ENCODE assay signal across 19 cellular contexts in genomic region chr15:68034719-68035293, GRCh38. TPM values are rescaled to one million over a fixed set of nuclear protein-coding genes. Genes with fewer than 3 reads are reported as not detected.
DNase-seq lines count a peak whose midpoint lies in the region; ATAC-seq, FAIRE-seq and TF ChIP-seq lines count a peak whose summit lies in the region.
"Had no signal": no experiment of that assay in that cellular context is flagged by ENCODE, and none has a peak within 500 bp of the region (broad histone marks: within the 10 kb centered on the region; RNA-seq: fewer than 3 reads in every experiment).

No MANE protein-coding gene starts in this region.

- peaks cover 12% of the 10 kb centered on the region for H3K9me3 Mint-ChIP-seq in MCF 10A (ENCODE audit: unreplicated experiment)
- H3K9me3 Mint-ChIP-seq in GM23338 = peaks cover 2% of the 10 kb centered on the region; the same call in 1 of the 3 replicates

- SMC1A ChIA-PET in GM12878 (lab: Charles Lee; ENCODE audit: uncharacterized antibody, unreplicated experiment) = interaction anchor here (0.7 to 1.6 kb wide), 2 partner anchors 120 to 151 kb away, joined by 3 to 6 read pairs; no protein-coding TSS in a partner anchor

- H3K4me2 ChIP-seq in GM12878 (ENCODE audit: control insufficient read depth, insufficient read depth) (no peak overlapping the region), GM23338 (no peak overlapping the region)

- H2AFZ ChIP-seq in GM12878 (ENCODE audit: control insufficient read depth, low read depth, low read length) (no peak overlapping the region), GM23338 (no peak overlapping the region; the same call in 1 of the 2 replicates)

- H3K9me3 ChIP-seq in breast epithelium = no peaks in the 10 kb centered on the region
- peaks cover 4% of the 10 kb centered on the region; the same call in 1 of the 3 replicates for H3K9me3 ChIP-seq in GM12878 (replicated peaks; ENCODE audit: control insufficient read depth, insufficient read depth, low read length)
- H3K9me3 ChIP-seq in neutrophil = no peaks in the 10 kb centered on the region
- H3K9me3 ChIP-seq: BE2C had no signal

- H3K27me3 ChIP-seq in breast epithelium (no peaks in the 10 kb centered on the region), GM12878 (replicated peaks in 1 of 2; ENCODE audit: control insufficient read depth in 2 of 2, insufficient read depth in 2 of 2, low read length in 1 of 2) (no peaks in the 10 kb centered on the region), neutrophil (no peaks in the 10 kb centered on the region), GM23338 (ENCODE audit: insufficient read depth) (no peaks in the 10 kb centered on the region)
- H3K27me3 ChIP-seq: BE2C had no signal

- DNase-seq in MCF 10A (ENCODE audit: unreplicated experiment) = no peak
- DNase-seq in breast epithelium (ENCODE audit: low spot score in 2 of 2) = no peak
- DNase-seq in GM12878 (ENCODE audit: low read depth, low spot score) = no peak
- no peak for DNase-seq in GM23338 (ENCODE audit: low spot score)
- DNase-seq in SIG-M5 treated with dmso at 0.1 percent for 504 hours (lab: John Stamatoyannopoulos, UW; ENCODE audit: unreplicated experiment) = no peak
- no peak for DNase-seq in midbrain (lab: John Stamatoyannopoulos, UW)
- DNase-seq: BE2C; CD4-positive, CD25-positive, alpha-beta regulatory T cell; CD8-positive, alpha-beta memory T cell; COR-L47; DMS 273 treated with DMSO at 0.1 percent for 48 hours; DMS53; DND-41; EL had no signal

- no peak overlapping the region for H3K27ac ChIP-seq in breast epithelium
- no peak overlapping the region for H3K27ac ChIP-seq in GM12878 (ENCODE audit: control insufficient read depth, insufficient read depth)
- peak overlapping the region; percentile 71 for H3K27ac ChIP-seq in neutrophil
- H3K27ac ChIP-seq in GM23338 (ENCODE audit: low read depth) = no peak overlapping the region
- H3K27ac ChIP-seq: HL-60 had no signal

- H3K27me3 Mint-ChIP-seq in MCF 10A (ENCODE audit: insufficient read depth, unreplicated experiment) (no peaks in the 10 kb centered on the region), GM23338 (ENCODE audit: insufficient read depth, low read depth, poor library complexity) (no peaks in the 10 kb centered on the region)

- RAD21 ChIA-PET in GM12878 (lab: Charles Lee; ENCODE audit: unreplicated experiment) = interaction anchor here (2.1 kb wide), 1 partner anchor 172 kb away, joined by 8 read pairs; no protein-coding TSS in a partner anchor

- H3K4me3 ChIP-seq in breast epithelium (no peak overlapping the region), GM12878 (no peak overlapping the region), neutrophil (ENCODE audit: low read depth in 1 of 2, low read length in 1 of 2) (no peak overlapping the region), GM23338 (no peak overlapping the region)
- H3K4me3 ChIP-seq: HAP-1 had no signal

- H3K79me2 ChIP-seq in GM12878 (ENCODE audit: control insufficient read depth, insufficient read depth, low read length) (no peaks in the 10 kb centered on the region), GM23338 (replicated peaks; ENCODE audit: insufficient read depth) (no peaks in the 10 kb centered on the region)

- no peak for FAIRE-seq in GM12878 (lab: Jason Lieb, UNC)
- FAIRE-seq: GM12891, GM19239 had no signal

- CTCF ChIA-PET in MCF 10A (lab: Yijun Ruan, JAX) = no interaction called here
- CTCF ChIA-PET in GM12878 (lab: Yijun Ruan, JAX) = no interaction called here

- no peak for ATAC-seq in GM12878
- no peak for ATAC-seq in GM23338

- H3K9me2 ChIP-seq in GM23338 (ENCODE audit: insufficient read depth) = no peaks in the 10 kb centered on the region

- intact Hi-C loops in MCF 10A (cut with micrococcal nuclease) = no loop called here
- intact Hi-C loops in breast epithelium (cut with DNase I; ENCODE audit: low total_unique reads) = no loop called here
- intact Hi-C loops in GM12878 (cut with micrococcal nuclease; ENCODE audit: unreplicated experiment) = loop anchor here (5.0 kb wide), 1 partner anchor 88 kb away; no protein-coding TSS in a partner anchor

- H3K9ac ChIP-seq in GM12878 (ENCODE audit: control insufficient read depth, insufficient read depth, low read length) = no peak overlapping the region

- no peak for TF ChIP-seq POLR2A in breast epithelium (IDR thresholded peaks at IDR 0.05)
- TF ChIP-seq POLR2A in GM12878 (IDR thresholded peaks at IDR 0.05; ENCODE audit: low read depth, low read length) = no peak

- H3K4me1 Mint-ChIP-seq in MCF 10A (ENCODE audit: insufficient read depth, unreplicated experiment) (peaks cover 9% of the 10 kb centered on the region), GM23338 (no peaks in the 10 kb centered on the region)
- H3K4me1 Mint-ChIP-seq: CD4-positive, CD25-positive, alpha-beta regulatory T cell; CD8-positive, alpha-beta memory T cell had no signal

- H3K4me1 ChIP-seq in breast epithelium (no peaks in the 10 kb centered on the region), GM12878 (ENCODE audit: control insufficient read depth, insufficient read depth, low read length) (peaks cover 8% of the 10 kb centered on the region), neutrophil (ENCODE audit: control insufficient read depth in 1 of 2, insufficient read depth in 1 of 2, low read depth in 1 of 2, low read length in 1 of 2) (peaks cover 58 to 93% of the 10 kb centered on the region in 2 experiments), GM23338 (ENCODE audit: insufficient read depth) (no peaks in the 10 kb centered on the region)
- H3K4me1 ChIP-seq: BE2C, HAP-1 had no signal

- TF ChIP-seq EP300 in GM12878 (IDR thresholded peaks at IDR 0.05; ENCODE audit: borderline replicate concordance in 1 of 2, control insufficient read depth in 1 of 2, low read depth in 2 of 2, low read length in 2 of 2) = no peak

- H4K20me1 ChIP-seq in GM12878 (ENCODE audit: control insufficient read depth, insufficient read depth) = no peaks in the 10 kb centered on the region
- H4K20me1 ChIP-seq in GM23338 (replicated peaks; ENCODE audit: insufficient read depth) = no peaks in the 10 kb centered on the region

- POLR2A ChIA-PET in MCF 10A (lab: Yijun Ruan, JAX) = interaction anchor here (0.6 kb wide), 1 partner anchor 79 kb away, joined by 3 read pairs; no protein-coding TSS in a partner anchor
- POLR2A ChIA-PET in GM12878 (lab: Charles Lee) = interaction anchor here (1.6 to 2.0 kb wide), 3 partner anchors 10 to 20 kb away, joined by 3 to 7 read pairs (median 6); no protein-coding TSS in a partner anchor

- H3K36me3 ChIP-seq in breast epithelium (no peaks in the 10 kb centered on the region), GM12878 (ENCODE audit: control insufficient read depth in 2 of 2, insufficient read depth in 2 of 2, low read length in 1 of 2) (no peaks in the 10 kb centered on the region), neutrophil (no peaks in the 10 kb centered on the region), GM23338 (ENCODE audit: insufficient read depth) (no peaks in the 10 kb centered on the region)
- H3K36me3 ChIP-seq: BE2C, HAP-1 had no signal

- in situ Hi-C loops in GM12878 (cut with MboI) = no loop called here

- H3K27ac Mint-ChIP-seq in MCF 10A (ENCODE audit: low read depth, unreplicated experiment) (peak overlapping the region; percentile 24), GM23338 (no peak overlapping the region)
- H3K27ac Mint-ChIP-seq: CD4-positive, CD25-positive, alpha-beta regulatory T cell had no signal

- no peak for TF ChIP-seq CTCF in MCF 10A (IDR thresholded peaks at IDR 0.05; ENCODE audit: unreplicated experiment)
- no peak for TF ChIP-seq CTCF in breast epithelium (IDR thresholded peaks at IDR 0.05)
- TF ChIP-seq CTCF in GM12878 (IDR thresholded peaks at IDR 0.05 in 2 of 3, conservative IDR thresholded peaks at IDR 0.05 in 1 of 3; ENCODE audit: control insufficient read depth in 2 of 3, extremely low read depth in 1 of 3, insufficient read depth in 1 of 3, low read depth in 3 of 3, low read length in 3 of 3) = no peak
- no peak for TF ChIP-seq CTCF in neutrophil (IDR thresholded peaks at IDR 0.05)
- TF ChIP-seq CTCF in GM23338 (conservative IDR thresholded peaks at IDR 0.05; ENCODE audit: low read depth in 2 of 2) = no peak

- H3K36me3 Mint-ChIP-seq in MCF 10A (ENCODE audit: insufficient read depth, unreplicated experiment) (peaks cover 7% of the 10 kb centered on the region), GM23338 (ENCODE audit: low read depth) (no peaks in the 10 kb centered on the region)
- H3K36me3 Mint-ChIP-seq: CD4-positive, CD25-positive, alpha-beta regulatory T cell had no signal

- no peaks in the 10 kb centered on the region for H3F3A ChIP-seq in GM23338 (replicated peaks; ENCODE audit: low read depth)

- 47% methylated on average over 1 of the region's 1 CpG for WGBS in GM12878 (ENCODE audit: insufficient coverage, insufficient replicate concordance, low lambda C conversion rate, missing lambda C conversion rate)

- TF ChIP-seq RAD21 in GM12878 (IDR thresholded peaks at IDR 0.05; ENCODE audit: insufficient read depth, low read depth, low read length) = no peak

- H3K4me3 Mint-ChIP-seq in MCF 10A (ENCODE audit: unreplicated experiment) (no peak overlapping the region), GM23338 (no peak overlapping the region)
- H3K4me3 Mint-ChIP-seq: CD4-positive, CD25-positive, alpha-beta regulatory T cell; CD8-positive, alpha-beta memory T cell had no signal

- BruUV-seq in MCF 10A (replicated peaks; lab: Mats Ljungman, UMichigan) (no TSS peak), GM12878 (replicated peaks; lab: Mats Ljungman, UMichigan) (no TSS peak)

TF ChIP-seq in GM23338, 12 proteins besides CTCF, POLR2A, EP300 and RAD21 (continues in another document):
- no peak for TF ChIP-seq EZH2phosphoT487 (IDR thresholded peaks at IDR 0.05; ENCODE audit: unreplicated experiment)
- no peak for TF ChIP-seq NANOG (IDR thresholded peaks at IDR 0.05; ENCODE audit: borderline replicate concordance)

RNA-seq across cellular contexts. Expression of gene PIAS1, which starts 19.3 kb away (rescaled TPM):
- 32.9 and 36.8 TPM in 2 replicates for total RNA-seq in MCF 10A (2022)
- total RNA-seq in breast epithelium = 10 to 100 TPM; 43.9 to 77.4 (median 57.1) TPM
- 530 and 583 TPM in 2 replicates for total RNA-seq in GM12878 (2013; cell fraction: nucleolus; rRNA removed)
- 39.0 and 39.1 TPM in 2 replicates for total RNA-seq in GM12878 (2014; rRNA removed)
- total RNA-seq in GM12878 (2014; rRNA removed; fragmentation: Illumina TruSeq; extraction: Trizol) = 32.3 and 37.9 TPM in 2 replicates
- total RNA-seq in GM12878 (2021) = 34.8 and 35.0 TPM in 2 replicates
- polyA plus RNA-seq in GM12878 (2011; ENCODE audit: low read depth) = 50.6 TPM
- 94.6 and 96.3 TPM in 2 replicates for polyA plus RNA-seq in GM12878 (2011; rRNA removed)
- polyA plus RNA-seq in GM12878 (2011; cell fraction: cytosol; rRNA removed) = 76.3 and 82.8 TPM in 2 replicates
- 118 and 121 TPM in 2 replicates for polyA plus RNA-seq in GM12878 (2011; cell fraction: nucleus; rRNA removed)
- polyA plus RNA-seq in GM12878 (2012) = 29.4 and 31.0 TPM in 2 replicates
- 62.4 and 74.5 TPM in 2 replicates for polyA plus RNA-seq in GM12878 (2014; fragmentation: Illumina TruSeq; extraction: Trizol)
- 10 to 100 TPM; 20.2 to 22.2 TPM for polyA plus RNA-seq in GM12878 (2014; fragmentation: Nextera tagmentation; extraction: Ambion mirVana)
- 24.8 and 27.1 TPM in 2 replicates for polyA plus RNA-seq in GM12878 (2014; rRNA removed)
- polyA plus RNA-seq in GM12878 (2016; fragmentation: Nextera tagmentation; extraction: Ambion mirVana) = 10 to 100 TPM; 60.6 to 61.4 TPM
- polyA minus RNA-seq in GM12878 (2011; rRNA and poly(A)+ RNA removed) = 141 and 178 TPM in 2 replicates
- polyA minus RNA-seq in GM12878 (2011; cell fraction: cytosol; rRNA and poly(A)+ RNA removed) = 34.2 and 39.8 TPM in 2 replicates
- polyA minus RNA-seq in GM12878 (2011; cell fraction: nucleus; rRNA and poly(A)+ RNA removed) = 146 and 188 TPM in 2 replicates
- total RNA-seq in GM23338 (2014; rRNA removed; shearing (Covaris generic)) = 20.0 and 32.1 TPM in 2 replicates
- 23.3 and 30.7 TPM in 2 replicates for polyA plus RNA-seq in GM23338 (2016; fragmentation: Nextera tagmentation; extraction: Ambion mirVana)
